1 cellular context compared by ENCODE assay signal in genomic region chr17:51487947-51488346, GRCh38.
TF ChIP-seq lines count a peak whose summit lies in the region.

No MANE protein-coding gene starts in this region.

TF ChIP-seq in A549, 52 proteins besides CTCF, POLR2A, EP300 and RAD21 (continued from another document):
- TF ChIP-seq USF2 (IDR thresholded peaks at IDR 0.05): no peak
- TF ChIP-seq CBX8 (IDR thresholded peaks at IDR 0.05): no peak
- TF ChIP-seq CHD2 (IDR thresholded peaks at IDR 0.05; ENCODE audit: low read length, partially characterized antibody): no peak
- TF ChIP-seq RCOR1 (IDR thresholded peaks at IDR 0.05; ENCODE audit: low read depth, low read length): no peak
- TF ChIP-seq RFX5 (IDR thresholded peaks at IDR 0.05): no peak
